Comparison of ENCODE assay signal across 1 cellular context in the genomic region with DNA sequence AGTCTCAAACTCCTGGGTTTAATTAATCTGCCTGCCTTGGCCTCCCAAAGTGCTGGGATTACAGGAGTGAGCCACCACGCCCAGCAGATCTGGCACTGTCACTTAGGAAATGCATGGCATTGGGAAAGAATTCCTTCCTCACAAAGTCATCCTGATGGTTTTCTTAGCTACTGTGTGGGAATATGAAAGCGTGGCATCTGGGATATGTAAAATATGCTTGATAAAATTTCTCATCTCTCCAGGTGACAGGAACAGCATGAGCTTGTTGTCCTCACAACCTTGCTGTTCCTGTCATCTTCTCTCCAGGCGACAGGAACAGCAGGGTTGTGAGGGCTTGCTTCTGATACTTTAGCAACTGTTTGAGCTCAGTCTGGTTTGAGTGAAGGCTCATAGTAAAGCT.
TF ChIP-seq lines count a peak whose summit lies in the region.

No MANE protein-coding gene starts in this region.

TF ChIP-seq in GM23338, 12 proteins besides CTCF, POLR2A, EP300 and RAD21:
- TF ChIP-seq POLR2AphosphoS5 (IDR thresholded peaks at IDR 0.05; ENCODE audit: low read depth), result no peak
- no peak for TF ChIP-seq ZNF114 (CRISPR knock-in tag; IDR thresholded peaks at IDR 0.05)
- TF ChIP-seq, protein P1, sequence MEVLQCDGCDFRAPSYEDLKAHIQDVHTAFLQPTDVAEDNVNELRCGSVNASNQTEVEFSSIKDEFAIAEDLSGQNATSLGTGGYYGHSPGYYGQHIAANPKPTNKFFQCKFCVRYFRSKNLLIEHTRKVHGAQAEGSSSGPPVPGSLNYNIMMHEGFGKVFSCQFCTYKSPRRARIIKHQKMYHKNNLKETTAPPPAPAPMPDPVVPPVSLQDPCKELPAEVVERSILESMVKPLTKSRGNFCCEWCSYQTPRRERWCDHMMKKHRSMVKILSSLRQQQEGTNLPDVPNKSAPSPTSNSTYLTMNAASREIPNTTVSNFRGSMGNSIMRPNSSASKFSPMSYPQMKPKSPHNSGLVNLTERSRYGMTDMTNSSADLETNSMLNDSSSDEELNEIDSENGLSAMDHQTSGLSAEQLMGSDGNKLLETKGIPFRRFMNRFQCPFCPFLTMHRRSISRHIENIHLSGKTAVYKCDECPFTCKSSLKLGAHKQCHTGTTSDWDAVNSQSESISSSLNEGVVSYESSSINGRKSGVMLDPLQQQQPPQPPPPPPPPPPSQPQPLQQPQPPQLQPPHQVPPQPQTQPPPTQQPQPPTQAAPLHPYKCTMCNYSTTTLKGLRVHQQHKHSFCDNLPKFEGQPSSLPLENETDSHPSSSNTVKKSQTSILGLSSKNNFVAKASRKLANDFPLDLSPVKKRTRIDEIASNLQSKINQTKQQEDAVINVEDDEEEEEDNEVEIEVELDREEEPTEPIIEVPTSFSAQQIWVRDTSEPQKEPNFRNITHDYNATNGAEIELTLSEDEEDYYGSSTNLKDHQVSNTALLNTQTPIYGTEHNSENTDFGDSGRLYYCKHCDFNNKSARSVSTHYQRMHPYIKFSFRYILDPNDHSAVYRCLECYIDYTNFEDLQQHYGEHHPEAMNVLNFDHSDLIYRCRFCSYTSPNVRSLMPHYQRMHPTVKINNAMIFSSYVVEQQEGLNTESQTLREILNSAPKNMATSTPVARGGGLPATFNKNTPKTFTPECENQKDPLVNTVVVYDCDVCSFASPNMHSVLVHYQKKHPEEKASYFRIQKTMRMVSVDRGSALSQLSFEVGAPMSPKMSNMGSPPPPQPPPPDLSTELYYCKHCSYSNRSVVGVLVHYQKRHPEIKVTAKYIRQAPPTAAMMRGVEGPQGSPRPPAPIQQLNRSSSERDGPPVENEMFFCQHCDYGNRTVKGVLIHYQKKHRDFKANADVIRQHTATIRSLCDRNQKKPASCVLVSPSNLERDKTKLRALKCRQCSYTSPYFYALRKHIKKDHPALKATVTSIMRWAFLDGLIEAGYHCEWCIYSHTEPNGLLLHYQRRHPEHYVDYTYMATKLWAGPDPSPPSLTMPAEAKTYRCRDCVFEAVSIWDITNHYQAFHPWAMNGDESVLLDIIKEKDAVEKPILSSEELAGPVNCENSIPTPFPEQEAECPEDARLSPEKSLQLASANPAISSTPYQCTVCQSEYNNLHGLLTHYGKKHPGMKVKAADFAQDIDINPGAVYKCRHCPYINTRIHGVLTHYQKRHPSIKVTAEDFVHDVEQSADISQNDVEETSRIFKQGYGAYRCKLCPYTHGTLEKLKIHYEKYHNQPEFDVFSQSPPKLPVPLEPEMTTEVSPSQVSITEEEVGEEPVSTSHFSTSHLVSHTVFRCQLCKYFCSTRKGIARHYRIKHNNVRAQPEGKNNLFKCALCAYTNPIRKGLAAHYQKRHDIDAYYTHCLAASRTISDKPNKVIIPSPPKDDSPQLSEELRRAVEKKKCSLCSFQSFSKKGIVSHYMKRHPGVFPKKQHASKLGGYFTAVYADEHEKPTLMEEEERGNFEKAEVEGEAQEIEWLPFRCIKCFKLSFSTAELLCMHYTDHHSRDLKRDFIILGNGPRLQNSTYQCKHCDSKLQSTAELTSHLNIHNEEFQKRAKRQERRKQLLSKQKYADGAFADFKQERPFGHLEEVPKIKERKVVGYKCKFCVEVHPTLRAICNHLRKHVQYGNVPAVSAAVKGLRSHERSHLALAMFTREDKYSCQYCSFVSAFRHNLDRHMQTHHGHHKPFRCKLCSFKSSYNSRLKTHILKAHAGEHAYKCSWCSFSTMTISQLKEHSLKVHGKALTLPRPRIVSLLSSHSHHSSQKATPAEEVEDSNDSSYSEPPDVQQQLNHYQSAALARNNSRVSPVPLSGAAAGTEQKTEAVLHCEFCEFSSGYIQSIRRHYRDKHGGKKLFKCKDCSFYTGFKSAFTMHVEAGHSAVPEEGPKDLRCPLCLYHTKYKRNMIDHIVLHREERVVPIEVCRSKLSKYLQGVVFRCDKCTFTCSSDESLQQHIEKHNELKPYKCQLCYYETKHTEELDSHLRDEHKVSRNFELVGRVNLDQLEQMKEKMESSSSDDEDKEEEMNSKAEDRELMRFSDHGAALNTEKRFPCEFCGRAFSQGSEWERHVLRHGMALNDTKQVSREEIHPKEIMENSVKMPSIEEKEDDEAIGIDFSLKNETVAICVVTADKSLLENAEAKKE (CRISPR knock-in tag; IDR thresholded peaks at IDR 0.05), result no peak
- no peak for TF ChIP-seq EZH2 (IDR thresholded peaks at IDR 0.05; ENCODE audit: low read depth, unreplicated experiment)
- no peak for TF ChIP-seq NANOG (IDR thresholded peaks at IDR 0.05; ENCODE audit: borderline replicate concordance)
- no peak for TF ChIP-seq CREB1 (CRISPR knock-in tag; IDR thresholded peaks at IDR 0.05; ENCODE audit: low read depth)
- TF ChIP-seq STAT1 (IDR thresholded peaks at IDR 0.05; ENCODE audit: unreplicated experiment), result no peak
- TF ChIP-seq, protein P2, sequence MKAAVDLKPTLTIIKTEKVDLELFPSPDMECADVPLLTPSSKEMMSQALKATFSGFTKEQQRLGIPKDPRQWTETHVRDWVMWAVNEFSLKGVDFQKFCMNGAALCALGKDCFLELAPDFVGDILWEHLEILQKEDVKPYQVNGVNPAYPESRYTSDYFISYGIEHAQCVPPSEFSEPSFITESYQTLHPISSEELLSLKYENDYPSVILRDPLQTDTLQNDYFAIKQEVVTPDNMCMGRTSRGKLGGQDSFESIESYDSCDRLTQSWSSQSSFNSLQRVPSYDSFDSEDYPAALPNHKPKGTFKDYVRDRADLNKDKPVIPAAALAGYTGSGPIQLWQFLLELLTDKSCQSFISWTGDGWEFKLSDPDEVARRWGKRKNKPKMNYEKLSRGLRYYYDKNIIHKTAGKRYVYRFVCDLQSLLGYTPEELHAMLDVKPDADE (IDR thresholded peaks at IDR 0.05), result no peak
- TF ChIP-seq, protein P3, sequence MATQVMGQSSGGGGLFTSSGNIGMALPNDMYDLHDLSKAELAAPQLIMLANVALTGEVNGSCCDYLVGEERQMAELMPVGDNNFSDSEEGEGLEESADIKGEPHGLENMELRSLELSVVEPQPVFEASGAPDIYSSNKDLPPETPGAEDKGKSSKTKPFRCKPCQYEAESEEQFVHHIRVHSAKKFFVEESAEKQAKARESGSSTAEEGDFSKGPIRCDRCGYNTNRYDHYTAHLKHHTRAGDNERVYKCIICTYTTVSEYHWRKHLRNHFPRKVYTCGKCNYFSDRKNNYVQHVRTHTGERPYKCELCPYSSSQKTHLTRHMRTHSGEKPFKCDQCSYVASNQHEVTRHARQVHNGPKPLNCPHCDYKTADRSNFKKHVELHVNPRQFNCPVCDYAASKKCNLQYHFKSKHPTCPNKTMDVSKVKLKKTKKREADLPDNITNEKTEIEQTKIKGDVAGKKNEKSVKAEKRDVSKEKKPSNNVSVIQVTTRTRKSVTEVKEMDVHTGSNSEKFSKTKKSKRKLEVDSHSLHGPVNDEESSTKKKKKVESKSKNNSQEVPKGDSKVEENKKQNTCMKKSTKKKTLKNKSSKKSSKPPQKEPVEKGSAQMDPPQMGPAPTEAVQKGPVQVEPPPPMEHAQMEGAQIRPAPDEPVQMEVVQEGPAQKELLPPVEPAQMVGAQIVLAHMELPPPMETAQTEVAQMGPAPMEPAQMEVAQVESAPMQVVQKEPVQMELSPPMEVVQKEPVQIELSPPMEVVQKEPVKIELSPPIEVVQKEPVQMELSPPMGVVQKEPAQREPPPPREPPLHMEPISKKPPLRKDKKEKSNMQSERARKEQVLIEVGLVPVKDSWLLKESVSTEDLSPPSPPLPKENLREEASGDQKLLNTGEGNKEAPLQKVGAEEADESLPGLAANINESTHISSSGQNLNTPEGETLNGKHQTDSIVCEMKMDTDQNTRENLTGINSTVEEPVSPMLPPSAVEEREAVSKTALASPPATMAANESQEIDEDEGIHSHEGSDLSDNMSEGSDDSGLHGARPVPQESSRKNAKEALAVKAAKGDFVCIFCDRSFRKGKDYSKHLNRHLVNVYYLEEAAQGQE (IDR thresholded peaks at IDR 0.05; ENCODE audit: unreplicated experiment), result no peak
- TF ChIP-seq EZH2phosphoT487 (IDR thresholded peaks at IDR 0.05; ENCODE audit: unreplicated experiment), result no peak
- no peak for TF ChIP-seq ZNF331 (CRISPR knock-in tag; IDR thresholded peaks at IDR 0.05; ENCODE audit: low read depth)
- no peak for TF ChIP-seq JUNB (IDR thresholded peaks at IDR 0.05; ENCODE audit: unreplicated experiment)
